ENCODE assay signal across 8 cellular contexts in the genomic region with DNA sequence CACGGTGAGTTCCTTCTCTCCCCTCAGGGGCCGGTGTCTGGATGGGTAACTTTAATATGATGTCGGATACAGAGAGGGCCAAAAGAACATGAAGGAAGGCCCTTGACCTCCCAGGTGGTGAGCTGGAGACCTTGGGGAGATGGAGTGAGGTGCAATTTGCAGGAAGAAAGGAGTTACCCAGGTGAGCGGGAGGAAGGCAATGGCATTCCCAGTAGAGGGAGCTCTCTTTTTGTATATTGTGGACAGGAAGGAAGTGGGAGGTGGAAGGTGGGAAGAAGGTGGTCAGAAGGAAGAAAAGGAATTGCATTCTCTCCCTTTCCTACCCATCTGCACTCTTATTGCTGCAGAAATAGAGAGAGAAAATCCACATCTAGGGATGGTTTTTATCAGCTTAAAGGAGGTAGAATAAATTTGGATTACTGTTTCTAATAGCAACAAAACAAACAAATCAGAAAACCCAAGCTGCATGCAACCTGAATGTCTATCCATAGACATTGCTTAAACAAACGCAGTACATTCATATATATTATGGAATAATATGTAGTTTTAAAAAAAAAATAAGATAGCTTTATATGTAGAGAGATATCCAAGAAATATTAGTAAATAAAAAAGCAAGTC.
DNase-seq lines count a peak whose midpoint lies in the region; ATAC-seq, FAIRE-seq and TF ChIP-seq lines count a peak whose summit lies in the region.

No MANE protein-coding gene starts in this region.

- no peak for ATAC-seq in HG03565 (IDR thresholded peaks at IDR 0.05; ENCODE audit: unreplicated experiment)

- TF ChIP-seq CTCF in WERI-Rb-1 (IDR thresholded peaks at IDR 0.05; ENCODE audit: low read depth, low read length) = peak; percentile 81

- no peak for FAIRE-seq in HTR-8/SVneo (lab: Jason Lieb, UNC)

- no peak overlapping the region for H3K4me3 ChIP-seq in WERI-Rb-1 (ENCODE audit: low read depth, low read length)

- no peaks in the 10 kb centered on the region for H3K27me3 ChIP-seq in WERI-Rb-1 (ENCODE audit: insufficient read depth, low read depth, severe bottlenecking)

- no peaks in the 10 kb centered on the region for H3K36me3 ChIP-seq in WERI-Rb-1

- no peaks in the 10 kb centered on the region for H3K9me3 ChIP-seq in WERI-Rb-1 (ENCODE audit: severe bottlenecking)

- intact Hi-C loops in posterior vena cava (cut with DNase I) = loop anchor here in 1 of 2 donors (10.0 kb wide), 1 partner anchor 136 kb away; no protein-coding TSS in a partner anchor

- no peak overlapping the region for H3K27ac ChIP-seq in WERI-Rb-1

- peak; percentile 57 for DNase-seq in D341Med (ENCODE audit: low spot score)
- peak; percentile 63 for DNase-seq in NCI-H1092 treated with DMSO at 0.1 percent for 48 hours (lab: John Stamatoyannopoulos, UW)
- DNase-seq in WERI-Rb-1 = peak; percentile 35
- peak; percentile 71 for DNase-seq in kidney tubule cell (ENCODE audit: low spot score)
- DNase-seq in posterior vena cava (ENCODE audit: low spot score) = no peak
- no peak for DNase-seq in HTR-8/SVneo (ENCODE audit: insufficient read length, low spot score)
- DNase-seq in Kasumi-1 (lab: John Stamatoyannopoulos, UW) = no peak

Comparison
In these comparisons a context has a peak if more than half of its experiments do, and no peak if none do; other contexts are left out.
1. DNase-seq: peak in D341Med (single experiment), NCI-H1092 treated with DMSO at 0.1 percent for 48 hours (single experiment), WERI-Rb-1 (single experiment) and kidney tubule cell (single experiment); none in posterior vena cava (single experiment), HTR-8/SVneo (single experiment) and Kasumi-1 (0 of 2).